ENCODE assay signal across 31 cellular contexts in genomic region chr15:38877471-38877870, GRCh38.
DNase-seq lines count a peak whose midpoint lies in the region; ATAC-seq, FAIRE-seq and TF ChIP-seq lines count a peak whose summit lies in the region.
"Had no signal": no experiment of that assay in that cellular context is flagged by ENCODE, and none has a peak within 500 bp of the region (broad histone marks: within the 10 kb centered on the region; RNA-seq: fewer than 3 reads in every experiment).

No MANE protein-coding gene starts in this region.

- H3K27me3 ChIP-seq in IMR-90 (ENCODE audit: control insufficient read depth, insufficient read depth, low read length) (no peaks in the 10 kb centered on the region), HepG2 (ENCODE audit: control insufficient read depth in 1 of 2, insufficient read depth in 2 of 2, low read length in 2 of 2) (no peaks in the 10 kb centered on the region)
- H3K27me3 ChIP-seq: left lung had no signal

- dilution Hi-C loops in IMR-90 (cut with HindIII; ENCODE audit: low sequenced_read_pairs, unreplicated experiment) = no loop called here

- TF ChIP-seq CTCF in A549 (IDR thresholded peaks at IDR 0.05) (no peak), IMR-90 (conservative IDR thresholded peaks at IDR 0.05; ENCODE audit: low read depth, low read length) (no peak), VCaP (conservative IDR thresholded peaks at IDR 0.05) (no peak), HepG2 (CRISPR knock-in tag; IDR thresholded peaks at IDR 0.05) (no peak), Calu3 (IDR thresholded peaks at IDR 0.05; ENCODE audit: unreplicated experiment) (no peak)

- intact Hi-C loops in IMR-90 (cut with micrococcal nuclease) = no loop called here
- intact Hi-C loops in HepG2 (cut with micrococcal nuclease; ENCODE audit: unreplicated experiment) = no loop called here
- intact Hi-C loops in Calu3 (cut with micrococcal nuclease; ENCODE audit: unreplicated experiment) = no loop called here

- peak overlapping the region; percentile 93; the same call in 1 of the 2 replicates for H3K4ac ChIP-seq in IMR-90 (ENCODE audit: low read depth, low read length)

- H2AK9ac ChIP-seq in IMR-90 (replicated peaks; ENCODE audit: low read depth, low read length, poor library complexity) = no peak overlapping the region

- TF ChIP-seq RAD21 in A549 (conservative IDR thresholded peaks at IDR 0.05 in 1 of 2, IDR thresholded peaks at IDR 0.05 in 1 of 2) = no peak
- TF ChIP-seq RAD21 in IMR-90 (IDR thresholded peaks at IDR 0.05; ENCODE audit: low read length) = no peak
- TF ChIP-seq RAD21 in HepG2 (CRISPR knock-in tag; IDR thresholded peaks at IDR 0.05) = no peak

- H4K5ac ChIP-seq in IMR-90 (ENCODE audit: low read depth, low read length) = peak overlapping the region; percentile 1

- BruUV-seq in IMR-90 (replicated peaks; lab: Mats Ljungman, UMichigan) (no TSS peak), HepG2 (replicated peaks; lab: Mats Ljungman, UMichigan) (no TSS peak), Calu3 (replicated peaks; lab: Mats Ljungman, UMichigan) (no TSS peak)

- H3K9me1 ChIP-seq in IMR-90 (ENCODE audit: insufficient read depth, low read length) = peaks cover 24% of the 10 kb centered on the region

- no peak overlapping the region for H3K27ac Mint-ChIP-seq in Calu3 (ENCODE audit: unreplicated experiment)
- no peak overlapping the region for H3K27ac Mint-ChIP-seq in activated CD4-positive, alpha-beta T cell treated with anti-CD3 and anti-CD28 coated beads, Interleukin-2, amount 10 ng/mL, durations not matched to agents 7 days and 5 days
- H3K27ac Mint-ChIP-seq: activated CD4-positive, alpha-beta T cell treated with anti-CD3 and anti-CD28 coated beads for 36 hours; activated naive CD4-positive, alpha-beta T cell treated with anti-CD3 and anti-CD28 coated beads, Interleukin-2, amount 50 U/mL, for 72 hours; B cell; CD8-positive, alpha-beta memory T cell; effector memory CD8-positive, alpha-beta T cell; memory B cell; T-helper 2 cell treated with Interferon-gamma antibody and Interleukin-4, amounts not matched to agents 5 μg/mL and 100 μg/mL, for 36 hours had no signal

- H2BK120ac ChIP-seq in IMR-90 (ENCODE audit: low read depth, low read length) = peak overlapping the region; percentile 95

- H3K4me1 Mint-ChIP-seq in Calu3 (ENCODE audit: low read depth, unreplicated experiment) = peaks cover 12% of the 10 kb centered on the region
- H3K4me1 Mint-ChIP-seq in activated CD4-positive, alpha-beta T cell treated with anti-CD3 and anti-CD28 coated beads, Interleukin-2, amount 10 ng/mL, durations not matched to agents 7 days and 5 days = no peaks in the 10 kb centered on the region
- H3K4me1 Mint-ChIP-seq: activated CD4-positive, alpha-beta T cell treated with anti-CD3 and anti-CD28 coated beads for 36 hours; B cell; CD8-positive, alpha-beta memory T cell; memory B cell had no signal

- H3K9ac ChIP-seq in IMR-90 (ENCODE audit: low read depth, low read length) (no peak overlapping the region), HepG2 (ENCODE audit: insufficient read depth, low read depth, low read length) (no peak overlapping the region)

- ATAC-seq in A549 (peak in 1 of 2 experiments; percentile 69; a peak in 3 of 6 replicates), IMR-90 (ENCODE audit: low read depth) (peak; percentile 35), HepG2 (peak; percentile 89), HG02588 (IDR thresholded peaks at IDR 0.05; ENCODE audit: unreplicated experiment) (no peak)
- ATAC-seq: activated CD4-positive, alpha-beta T cell treated with anti-CD3 and anti-CD28 coated beads for 36 hours; activated naive CD4-positive, alpha-beta T cell treated with anti-CD3 and anti-CD28 coated beads, Interleukin-2, amount 50 U/mL, for 72 hours; effector memory CD8-positive, alpha-beta T cell; HCT116; left lung had no signal

- H3K9me3 Mint-ChIP-seq in Calu3 (ENCODE audit: low read depth, unreplicated experiment) = no peaks in the 10 kb centered on the region
- no peaks in the 10 kb centered on the region for H3K9me3 Mint-ChIP-seq in activated CD4-positive, alpha-beta T cell treated with anti-CD3 and anti-CD28 coated beads, Interleukin-2, amount 10 ng/mL, durations not matched to agents 7 days and 5 days
- H3K9me3 Mint-ChIP-seq: activated naive CD4-positive, alpha-beta T cell treated with anti-CD3 and anti-CD28 coated beads, Interleukin-2, amount 50 U/mL, for 72 hours; effector memory CD8-positive, alpha-beta T cell; memory B cell; T-helper 2 cell treated with Interferon-gamma antibody and Interleukin-4, amounts not matched to agents 5 μg/mL and 100 μg/mL, for 36 hours had no signal

- H3K36me3 ChIP-seq in IMR-90 (ENCODE audit: control insufficient read depth, insufficient read depth, low read length) (no peaks in the 10 kb centered on the region), HepG2 (replicated peaks in 1 of 2; ENCODE audit: control insufficient read depth in 1 of 2, insufficient read depth in 2 of 2, low read length in 2 of 2) (no peaks in the 10 kb centered on the region)
- H3K36me3 ChIP-seq: left lung had no signal

- TF ChIP-seq EP300 in A549 (IDR thresholded peaks at IDR 0.05) (no peak), HepG2 (IDR thresholded peaks at IDR 0.05; ENCODE audit: low read depth in 2 of 2, low read length in 2 of 2) (no peak), HepG2 (CRISPR knock-in tag; IDR thresholded peaks at IDR 0.05; ENCODE audit: borderline replicate concordance) (no peak)

- H2BK20ac ChIP-seq in IMR-90 (ENCODE audit: low read depth, low read length) = peak overlapping the region; percentile 87

- H2AFZ ChIP-seq in IMR-90 (replicated peaks; ENCODE audit: low read length, poor library complexity) (no peak overlapping the region), HepG2 (ENCODE audit: low read length) (no peak overlapping the region)

- DNase-seq in A549 (ENCODE audit: low read depth in 1 of 2, low spot score in 1 of 2) = peak in 1 of 2 experiments; percentile 42
- DNase-seq in IMR-90 = no peak
- DNase-seq in HepG2 (ENCODE audit: low spot score) = peak; percentile 34
- DNase-seq in Calu3 = no peak
- DNase-seq in activated CD4-positive, alpha-beta T cell treated with anti-CD3 and anti-CD28 coated beads, Interleukin-2, amount 10 ng/mL, durations not matched to agents 7 days and 5 days = no peak
- no peak for DNase-seq in GM19240 (ENCODE audit: insufficient read length, low spot score)
- DNase-seq: ACHN; activated CD4-positive, alpha-beta T cell treated with anti-CD3 and anti-CD28 coated beads for 36 hours; activated CD8-positive, alpha-beta memory T cell treated with anti-CD3 and anti-CD28 coated beads for 24 hours; activated effector memory CD4-positive, alpha-beta T cell treated with Interleukin-2 at 50 U/mL for 16 hours; aorta; CD8-positive, alpha-beta memory T cell; DMS153; effector memory CD8-positive, alpha-beta T cell; left lung; NCI-H1092; NCI-H187 treated with DMSO at 0.1 percent for 48 hours; NCI-H526 treated with DMSO at 0.1 percent for 48 hours; nephron progenitor cell; Right ventricle myocardium superior; stimulated activated naive CD4-positive, alpha-beta T cell treated with Interleukin-2 at 50 U/mL for 16 hours had no signal

- H3K56ac ChIP-seq in IMR-90 (ENCODE audit: extremely low read depth, insufficient read depth, low read length) = no peak overlapping the region

- POLR2A ChIA-PET in A549 (lab: Yijun Ruan, JAX) = no interaction called here
- POLR2A ChIA-PET in IMR-90 (lab: Charles Lee; ENCODE audit: unreplicated experiment) = no interaction called here
- POLR2A ChIA-PET in HepG2 (lab: Yijun Ruan, JAX) = no interaction called here
- POLR2A ChIA-PET in activated CD4-positive, alpha-beta T cell treated with anti-CD3 and anti-CD28 coated beads, Interleukin-2, amount 10 ng/mL, durations not matched to agents 7 days and 5 days (lab: Charles Lee) = no interaction called here

- peak overlapping the region; percentile 17; the same call in 1 of the 2 replicates for H3K18ac ChIP-seq in IMR-90 (ENCODE audit: low read depth, low read length)

- H3K23ac ChIP-seq in IMR-90 (ENCODE audit: low read depth, low read length) = peak overlapping the region; percentile 39; the same call in 1 of the 2 replicates

- WGBS in A549 (ENCODE audit: missing lambda C conversion rate) = 20% methylated on average over 4 of the region's 4 CpGs
- WGBS in IMR-90 (ENCODE audit: extremely low coverage in 2 of 2, insufficient read length in 1 of 2), 2 experiments = 50% methylated on average over 2 of the region's 4 CpGs; no CpG with 5 or more reads in 1 of the 2 experiments
- 11% methylated on average over 4 of the region's 4 CpGs for WGBS in HepG2 (ENCODE audit: low lambda C conversion rate)

- H2BK5ac ChIP-seq in IMR-90 (ENCODE audit: low read depth, low read length, poor library complexity, severe bottlenecking) = peak overlapping the region; percentile 75

- FAIRE-seq in A549 (lab: Jason Lieb, UNC) (no peak), HepG2 (lab: Jason Lieb, UNC) (no peak)
- FAIRE-seq: bronchial epithelial cell had no signal

- H3K27ac ChIP-seq in A549 (peak overlapping the region; percentile 40 to 84; a peak in 5 of 6 replicates), IMR-90 (ENCODE audit: insufficient read depth, low read length) (peak overlapping the region; percentile 31; the same call in 1 of the 2 replicates), VCaP (peak overlapping the region; percentile 53), HepG2 (ENCODE audit: extremely low read length, insufficient read depth, low read length) (no peak overlapping the region)
- H3K27ac ChIP-seq: left lung, skin epidermis had no signal

- CTCF ChIA-PET in A549 (lab: Yijun Ruan, JAX) (no interaction called here), IMR-90 (lab: Yijun Ruan, JAX) (no interaction called here), HepG2 (lab: Yijun Ruan, JAX; ENCODE audit: low intra/inter-chr PET ratio, low total read pairs) (no interaction called here), Calu3 (lab: Charles Lee) (no interaction called here)
- CTCF ChIA-PET in activated CD4-positive, alpha-beta T cell treated with anti-CD3 and anti-CD28 coated beads, Interleukin-2, amount 10 ng/mL, durations not matched to agents 7 days and 5 days (lab: Charles Lee) = no interaction called here

- H3K4me3 ChIP-seq in A549 (no peak overlapping the region), IMR-90 (ENCODE audit: insufficient read depth, low read depth, low read length) (no peak overlapping the region), HepG2 (replicated peaks in 1 of 3; ENCODE audit: insufficient read depth in 1 of 3, low read depth in 2 of 3, low read length in 3 of 3) (no peak overlapping the region)
- H3K4me3 ChIP-seq: coronary artery, left lung, skin epidermis had no signal

- no peaks in the 10 kb centered on the region for H4K20me1 ChIP-seq in IMR-90 (ENCODE audit: insufficient read depth, low read length)
- H4K20me1 ChIP-seq in HepG2 (ENCODE audit: insufficient read depth, low read length) = no peaks in the 10 kb centered on the region

- no peak for TF ChIP-seq POLR2A in A549 (IDR thresholded peaks at IDR 0.05; ENCODE audit: low read length)
- TF ChIP-seq POLR2A in IMR-90 (IDR thresholded peaks at IDR 0.05; ENCODE audit: low read depth, low read length) = no peak
- no peak for TF ChIP-seq POLR2A in HepG2 (IDR thresholded peaks at IDR 0.05; ENCODE audit: insufficient read depth in 1 of 2, low read depth in 2 of 2, low read length in 2 of 2)

- H3K4me1 ChIP-seq in A549 = peaks cover 65% of the 10 kb centered on the region
- H3K4me1 ChIP-seq in IMR-90 (ENCODE audit: control insufficient read depth, insufficient read depth, low read length) = peaks cover 23% of the 10 kb centered on the region
- peaks cover 29% of the 10 kb centered on the region for H3K4me1 ChIP-seq in HepG2 (ENCODE audit: insufficient read depth, low read length)

- peak overlapping the region; percentile 40 for H3K4me2 ChIP-seq in A549
- H3K4me2 ChIP-seq in IMR-90 (ENCODE audit: low read depth, low read length) = no peak overlapping the region
- no peak overlapping the region for H3K4me2 ChIP-seq in HepG2 (ENCODE audit: low read depth, low read length)

- H4K91ac ChIP-seq in IMR-90 (ENCODE audit: insufficient read depth, low read depth, low read length) = peak overlapping the region; percentile 65

- H2AK5ac ChIP-seq in IMR-90 (ENCODE audit: low read depth, low read length) = peak overlapping the region; percentile 65

- H3K79me2 ChIP-seq in HepG2 (ENCODE audit: insufficient read depth, low read length) = no peaks in the 10 kb centered on the region

- no peak overlapping the region for H3K4me3 Mint-ChIP-seq in Calu3 (ENCODE audit: low read depth, unreplicated experiment)
- H3K4me3 Mint-ChIP-seq in activated CD4-positive, alpha-beta T cell treated with anti-CD3 and anti-CD28 coated beads, Interleukin-2, amount 10 ng/mL, durations not matched to agents 7 days and 5 days = no peak overlapping the region
- H3K4me3 Mint-ChIP-seq: activated CD4-positive, alpha-beta T cell treated with anti-CD3 and anti-CD28 coated beads for 36 hours; B cell; CD8-positive, alpha-beta memory T cell; effector memory CD8-positive, alpha-beta T cell; memory B cell; nephron progenitor cell; T-helper 2 cell treated with Interferon-gamma antibody and Interleukin-4, amounts not matched to agents 5 μg/mL and 100 μg/mL, for 36 hours had no signal

- H3K27me3 Mint-ChIP-seq in Calu3 (ENCODE audit: unreplicated experiment) = no peaks in the 10 kb centered on the region
- H3K27me3 Mint-ChIP-seq in activated CD4-positive, alpha-beta T cell treated with anti-CD3 and anti-CD28 coated beads, Interleukin-2, amount 10 ng/mL, durations not matched to agents 7 days and 5 days = peaks cover 4% of the 10 kb centered on the region

- peak overlapping the region; percentile 83; the same call in 1 of the 2 replicates for H3K14ac ChIP-seq in IMR-90 (replicated peaks; ENCODE audit: low read depth, low read length)

- 0 out of 3 replicates have a peak overlapping the region, but pooled peaks have one; percentile 35 for H2BK15ac ChIP-seq in IMR-90 (ENCODE audit: low read depth, low read length)

- H3K9me3 ChIP-seq in A549 = peaks cover under 1% of the 10 kb centered on the region; the same call in 1 of the 3 replicates
- no peaks in the 10 kb centered on the region for H3K9me3 ChIP-seq in IMR-90 (ENCODE audit: control insufficient read depth, insufficient read depth, low read length)
- H3K9me3 ChIP-seq in HepG2 (ENCODE audit: low read length) = no peaks in the 10 kb centered on the region
- H3K9me3 ChIP-seq: left lung had no signal

- H3K79me1 ChIP-seq in IMR-90 (ENCODE audit: low read depth in 1 of 2, low read length in 2 of 2) = peaks cover 0 to 4% of the 10 kb centered on the region in 2 experiments; a peak in 1 of 4 replicates

- in situ Hi-C loops in IMR-90 (cut with MboI; ENCODE audit: low sequenced_read_pairs) = no loop called here
- in situ Hi-C loops in HepG2 (cut with HindIII; ENCODE audit: extremely low pct_ligation_motif_present, low pct_unique_long_range_greater_than_20kb) = no loop called here

- H3K36me3 Mint-ChIP-seq in Calu3 (ENCODE audit: insufficient read depth, unreplicated experiment) = no peaks in the 10 kb centered on the region
- H3K36me3 Mint-ChIP-seq in activated CD4-positive, alpha-beta T cell treated with anti-CD3 and anti-CD28 coated beads, Interleukin-2, amount 10 ng/mL, durations not matched to agents 7 days and 5 days (ENCODE audit: low read depth) = no peaks in the 10 kb centered on the region
- H3K36me3 Mint-ChIP-seq: activated naive CD4-positive, alpha-beta T cell treated with anti-CD3 and anti-CD28 coated beads, Interleukin-2, amount 50 U/mL, for 72 hours; memory B cell had no signal

- H4K8ac ChIP-seq in IMR-90 (ENCODE audit: low read depth in 2 of 2, low read length in 2 of 2) = peak overlapping the region in 1 of 2 experiments; percentile 58; a peak in 2 of 4 replicates
